In genomic region chr16:28923652-28924398, GRCh38 we compare ENCODE assay signal across 8 cellular contexts. TPM values are rescaled to one million over a fixed set of nuclear protein-coding genes. Genes with fewer than 3 reads are reported as not detected.
DNase-seq lines count a peak whose midpoint lies in the region; ATAC-seq and TF ChIP-seq lines count a peak whose summit lies in the region.

No MANE protein-coding gene starts in this region.

- intact Hi-C loops in CD4-positive, alpha-beta T cell (cut with DNase I, micrococcal nuclease), result loop anchor here in 1 of 2 experiments (1.0 to 2.0 kb wide), 2 partner anchors 43 to 78 kb away; partner anchors contain the start of gene TUFM
- intact Hi-C loops in testis (cut with DNase I; ENCODE audit: low total_unique reads), result no loop called here
- intact Hi-C loops in left cardiac atrium (cut with DNase I), result no loop called here

- peaks cover 20% of the 10 kb centered on the region for H3K4me1 Mint-ChIP-seq in CD4-positive, alpha-beta T cell (ENCODE audit: low read depth)

- H3K9me3 ChIP-seq in CD4-positive, alpha-beta T cell (ENCODE audit: control insufficient read depth, low read length), result no peaks in the 10 kb centered on the region
- H3K9me3 ChIP-seq in iPS DF 6.9 (ENCODE audit: control insufficient read depth, insufficient read depth, low read length) (no peaks in the 10 kb centered on the region), testis (no peaks in the 10 kb centered on the region)

- no peak for ATAC-seq in CD4-positive, alpha-beta T cell (ENCODE audit: poor library complexity)
- ATAC-seq in GM19035 (IDR thresholded peaks at IDR 0.05; ENCODE audit: unreplicated experiment) (peak; percentile 46), HG03097 (IDR thresholded peaks at IDR 0.05; ENCODE audit: low FRiP score, unreplicated experiment) (peak; percentile 36), left cardiac atrium (no peak)

- no peak for DNase-seq in CD4-positive, alpha-beta T cell
- DNase-seq in SIG-M5 treated with dmso at 0.1 percent for 504 hours (lab: John Stamatoyannopoulos, UW; ENCODE audit: unreplicated experiment) (peak; percentile 84), iPS DF 6.9 (ENCODE audit: low read depth, low spot score) (no peak), testis (peak; percentile 30), dedifferentiated amniotic fluid mesenchymal stem cell (ENCODE audit: extremely low spot score) (no peak), left cardiac atrium (no peak)

- H3K27me3 Mint-ChIP-seq in CD4-positive, alpha-beta T cell, result no peaks in the 10 kb centered on the region

- no peak for TF ChIP-seq CTCF in CD4-positive, alpha-beta T cell (IDR thresholded peaks at IDR 0.05)
- TF ChIP-seq CTCF in testis (IDR thresholded peaks at IDR 0.05), result no peak

- peak overlapping the region; percentile 97 for H3K27ac Mint-ChIP-seq in CD4-positive, alpha-beta T cell

- POLR2A ChIA-PET in CD4-positive, alpha-beta T cell (lab: Charles Lee), result interaction anchor here (0.6 to 3.3 kb wide), 6 partner anchors 12 to 1299 kb away, joined by 3 to 33 read pairs (median 4); partner anchors contain the start of genes ATXN2L, NFATC2IP and SH2B1

- H3K4me3 ChIP-seq in iPS DF 6.9 (ENCODE audit: low read length), result peak overlapping the region; percentile 43
- H3K4me3 ChIP-seq in testis, result peak overlapping the region in 1 of 2 donors; percentile 70

- peak overlapping the region; percentile 91 for H3K4me3 Mint-ChIP-seq in CD4-positive, alpha-beta T cell

- no peaks in the 10 kb centered on the region for H3K9me3 Mint-ChIP-seq in CD4-positive, alpha-beta T cell

- peaks cover 47% of the 10 kb centered on the region for H3K36me3 Mint-ChIP-seq in CD4-positive, alpha-beta T cell (ENCODE audit: low read depth)

- CTCF ChIA-PET in CD4-positive, alpha-beta T cell (lab: Charles Lee), result interaction anchor here (1.1 to 8.3 kb wide), 3 partner anchors 21 to 78 kb away, joined by 3 to 34 read pairs (median 4); partner anchors contain the start of genes SH2B1 and TUFM

- no peak for TF ChIP-seq POLR2A in testis (IDR thresholded peaks at IDR 0.05)

- no peaks in the 10 kb centered on the region for H3K27me3 ChIP-seq in CD4-positive, alpha-beta T cell (ENCODE audit: control insufficient read depth, insufficient read depth, low read length)
- H3K27me3 ChIP-seq in iPS DF 6.9 (ENCODE audit: control insufficient read depth, insufficient read depth, low read length) (no peaks in the 10 kb centered on the region), testis (no peaks in the 10 kb centered on the region)

- H3K27ac ChIP-seq in CD4-positive, alpha-beta T cell (ENCODE audit: low read depth, low read length), result peak overlapping the region; percentile 93
- H3K27ac ChIP-seq in iPS DF 6.9 (ENCODE audit: low read length), result no peak overlapping the region
- H3K27ac ChIP-seq in testis, result no peak overlapping the region

- no peaks in the 10 kb centered on the region for H3K4me1 ChIP-seq in iPS DF 6.9 (ENCODE audit: control insufficient read depth, insufficient read depth, low read length)
- H3K4me1 ChIP-seq in testis, result peaks cover 13% of the 10 kb centered on the region

- H3K36me3 ChIP-seq in iPS DF 6.9 (ENCODE audit: control insufficient read depth, insufficient read depth, low read length), result peaks cover 2% of the 10 kb centered on the region; the same call in 1 of the 2 replicates
- no peaks in the 10 kb centered on the region for H3K36me3 ChIP-seq in testis (ENCODE audit: low read depth, missing control alignments)

- no CpG with 5 or more reads among the region's 13 CpGs for WGBS in iPS DF 6.9 (ENCODE audit: insufficient coverage, insufficient read length)
- WGBS in testis, 2 donors, result 43 to 45% methylated on average over 12 of the region's 13 CpGs

RNA-seq across cellular contexts. Expression of gene RABEP2, which starts 1.2 kb away (rescaled TPM):
- 10 to 100 TPM; 23.3 to 23.4 TPM for total RNA-seq in CD4-positive, alpha-beta T cell
- total RNA-seq in testis (10 to 100 TPM; 43.3 to 51.8 TPM), left cardiac atrium (10 to 100 TPM; 14.7 to 21.0 TPM)
- 14.2 TPM for polyA plus RNA-seq in testis (ENCODE audit: insufficient read depth, low read depth, low replicate concordance)

RNA-seq across cellular contexts. Expression of gene CD19, which starts 7.9 kb away (rescaled TPM):
- total RNA-seq in CD4-positive, alpha-beta T cell, result under 1 TPM; 0.14 to 0.27 TPM
- total RNA-seq in testis (1 to 10 TPM; 2.0 to 4.3 TPM), left cardiac atrium (under 1 TPM in 1 of 2 donors, not detected in 1; 0.12 TPM)
- polyA plus RNA-seq in testis (ENCODE audit: insufficient read depth, low read depth, low replicate concordance), result 7.7 TPM

RNA-seq across cellular contexts. Expression of gene NFATC2IP, which starts 26.9 kb away (rescaled TPM):
- total RNA-seq in CD4-positive, alpha-beta T cell, result 10 to 100 TPM; 47.4 to 51.0 TPM
- 100 to 1,000 TPM in 1 of 2 donors, 10 to 100 TPM in 1; 81.1 to 111 TPM for total RNA-seq in testis
- polyA plus RNA-seq in testis (ENCODE audit: insufficient read depth, low read depth, low replicate concordance), result 69.0 TPM
- 10 to 100 TPM; 15.0 to 18.3 TPM for total RNA-seq in left cardiac atrium

RNA-seq across cellular contexts. Expression of gene ATP2A1, which starts 45.5 kb away (rescaled TPM):
- total RNA-seq in CD4-positive, alpha-beta T cell, result under 1 TPM; 0.56 to 0.77 TPM
- 10 to 100 TPM; 12.2 to 17.3 TPM for total RNA-seq in testis
- polyA plus RNA-seq in testis (ENCODE audit: insufficient read depth, low read depth, low replicate concordance), result 9.1 TPM
- total RNA-seq in left cardiac atrium, result under 1 TPM; 0.27 to 0.37 TPM

RNA-seq across cellular contexts. Expression of gene SPNS1, which starts 50.8 kb away (rescaled TPM):
- total RNA-seq in CD4-positive, alpha-beta T cell, result 10 to 100 TPM; 24.4 to 28.1 TPM
- total RNA-seq in testis (10 to 100 TPM; 51.7 to 56.9 TPM), left cardiac atrium (10 to 100 TPM; 19.6 to 21.4 TPM)
- polyA plus RNA-seq in testis (ENCODE audit: insufficient read depth, low read depth, low replicate concordance), result 32.0 TPM

Comparison
In these comparisons a context has a peak if more than half of its experiments do, and no peak if none do; other contexts are left out.
1. ATAC-seq: peak in GM19035 (single experiment) and HG03097 (single experiment); none in CD4-positive, alpha-beta T cell (single experiment) and left cardiac atrium (0 of 2).
2. DNase-seq: peak in SIG-M5 treated with dmso at 0.1 percent for 504 hours (single experiment) and testis (single experiment); none in CD4-positive, alpha-beta T cell (0 of 10), iPS DF 6.9 (single experiment), dedifferentiated amniotic fluid mesenchymal stem cell (single experiment) and left cardiac atrium (single experiment).